Comparison of ENCODE assay signal across 8 cellular contexts in genomic region chr11:10750838-10751580, GRCh38. TPM values are rescaled to one million over a fixed set of nuclear protein-coding genes. Genes with fewer than 3 reads are reported as not detected.
DNase-seq lines count a peak whose midpoint lies in the region; ATAC-seq and TF ChIP-seq lines count a peak whose summit lies in the region.

CTR9 (plus strand) TSS chr11:10751246; CDS start chr11:10751413, 167 bp downstream.

- peaks cover 0 to 18% of the 10 kb centered on the region in 2 donors for H3K4me1 ChIP-seq in left lung

- H3K9me3 ChIP-seq in left lung = no peaks in the 10 kb centered on the region

- peak within 1 kb of the TSS; percentile 95 for H3K4me3 Mint-ChIP-seq in dendritic cell treated with granulocyte-macrophage colony-stimulating factor and Interleukin-4, amounts not matched to agents 40 ng/mL and 50 ng/mL, for 4 days

- H3K27me3 ChIP-seq in left lung = no peaks in the 10 kb centered on the region

- H3K4me1 Mint-ChIP-seq in dendritic cell treated with granulocyte-macrophage colony-stimulating factor and Interleukin-4, amounts not matched to agents 40 ng/mL and 50 ng/mL, for 4 days (ENCODE audit: low read depth) = peaks cover 11% of the 10 kb centered on the region

- intact Hi-C loops in dendritic cell treated with granulocyte-macrophage colony-stimulating factor and Interleukin-4, amounts not matched to agents 40 ng/mL and 50 ng/mL, for 4 days (cut with micrococcal nuclease) = loop anchor here (10.0 kb wide), 1 partner anchor 54 kb away; the partner anchor contains the start of gene EIF4G2
- intact Hi-C loops in left lung (cut with DNase I) = no loop called here

- H3K27ac Mint-ChIP-seq in dendritic cell treated with granulocyte-macrophage colony-stimulating factor and Interleukin-4, amounts not matched to agents 40 ng/mL and 50 ng/mL, for 4 days = peak within 1 kb of the TSS; percentile 97

- peaks cover 0 to 25% of the 10 kb centered on the region in 2 donors for H3K36me3 ChIP-seq in left lung

- H3K36me3 Mint-ChIP-seq in dendritic cell treated with granulocyte-macrophage colony-stimulating factor and Interleukin-4, amounts not matched to agents 40 ng/mL and 50 ng/mL, for 4 days (ENCODE audit: low read depth) = peaks cover 24% of the 10 kb centered on the region

- peak; percentile 87 for ATAC-seq in GM19372 (IDR thresholded peaks at IDR 0.05; ENCODE audit: low read depth, unreplicated experiment)
- peak; percentile 82 for ATAC-seq in HG03558 (IDR thresholded peaks at IDR 0.05; ENCODE audit: extremely low read depth, unreplicated experiment)
- ATAC-seq in left lung = peak; percentile 98

- H3K27ac ChIP-seq in left lung = peak within 1 kb of the TSS; percentile 93 to 94

- no peaks in the 10 kb centered on the region for H3K27me3 Mint-ChIP-seq in dendritic cell treated with granulocyte-macrophage colony-stimulating factor and Interleukin-4, amounts not matched to agents 40 ng/mL and 50 ng/mL, for 4 days

- H3K4me3 ChIP-seq in left lung = peak within 1 kb of the TSS; percentile 74 to 94

- no peaks in the 10 kb centered on the region for H3K9me3 Mint-ChIP-seq in dendritic cell treated with granulocyte-macrophage colony-stimulating factor and Interleukin-4, amounts not matched to agents 40 ng/mL and 50 ng/mL, for 4 days

- no peak for TF ChIP-seq CTCF in left lung (IDR thresholded peaks at IDR 0.05)

- DNase-seq in CD1c-positive myeloid dendritic cell (ENCODE audit: extremely low spot score) (peak; percentile 92), NCI-H748 treated with DMSO at 0.1 percent for 48 hours (lab: John Stamatoyannopoulos, UW) (peak; percentile 81), left lung (peak; percentile 95 to 99)
- peak; percentile 81 to 86 for DNase-seq in activated CD4-positive, alpha-beta T cell treated with anti-CD3 and anti-CD28 coated beads, Interleukin-2, amount 50 U/mL, for 24 hours (ENCODE audit: low read depth in 1 of 2, low spot score in 1 of 2)
- peak; percentile 91 for DNase-seq in stimulated activated CD4-positive, alpha-beta T cell treated with anti-CD3 and anti-CD28 coated beads, Interleukin-4, amount 100 ng/mL, for 1 hour

RNA-seq across cellular contexts. Expression of gene CTR9, which starts in this region (rescaled TPM):
- 10 to 100 TPM; 33.8 to 38.4 TPM for total RNA-seq in left lung

Comparison
In these comparisons a context has a peak if more than half of its experiments do, and no peak if none do; other contexts are left out.
1. Peak in every context shown above with its lines: DNase-seq, ATAC-seq, H3K4me3 ChIP-seq and H3K27ac ChIP-seq.